ENCODE assay signal across 15 cellular contexts in genomic region chr11:75141166-75141565, GRCh38. TPM values are rescaled to one million over a fixed set of nuclear protein-coding genes. Genes with fewer than 3 reads are reported as not detected.
DNase-seq lines count a peak whose midpoint lies in the region; ATAC-seq and TF ChIP-seq lines count a peak whose summit lies in the region.
"Had no signal": no experiment of that assay in that cellular context is flagged by ENCODE, and none has a peak within 500 bp of the region (broad histone marks: within the 10 kb centered on the region; RNA-seq: fewer than 3 reads in every experiment).

No MANE protein-coding gene starts in this region.

- no peak overlapping the region for H3K4me3 ChIP-seq in GM23338
- no peak overlapping the region for H3K4me3 ChIP-seq in CD8-positive, alpha-beta T cell (ENCODE audit: low read depth, low read length)

- peaks cover 34% of the 10 kb centered on the region for H3K27me3 Mint-ChIP-seq in activated CD8-positive, alpha-beta memory T cell treated with anti-CD3 and anti-CD28 coated beads, Interleukin-2, amount 10 ng/mL, durations not matched to agents 7 days and 5 days
- H3K27me3 Mint-ChIP-seq in GM23338 (ENCODE audit: insufficient read depth, low read depth, poor library complexity), result peaks cover 25% of the 10 kb centered on the region
- peaks cover 2% of the 10 kb centered on the region for H3K27me3 Mint-ChIP-seq in activated T-helper 17 cell treated with anti-CD3 and anti-CD28 coated beads, Interleukin-2, amount 50 U/mL, for 72 hours
- H3K27me3 Mint-ChIP-seq in naive thymus-derived CD8-positive, alpha-beta T cell, result peaks cover 4 to 18% (median 8%) of the 10 kb centered on the region in 5 donors
- peaks cover 1% of the 10 kb centered on the region for H3K27me3 Mint-ChIP-seq in CD8-positive, alpha-beta T cell (ENCODE audit: low read depth)

- H3K27ac ChIP-seq in GM23338 (ENCODE audit: low read depth), result no peak overlapping the region
- H3K27ac ChIP-seq in CD8-positive, alpha-beta T cell (ENCODE audit: low read depth, low read length), result no peak overlapping the region

- H3K27ac Mint-ChIP-seq in activated CD8-positive, alpha-beta memory T cell treated with anti-CD3 and anti-CD28 coated beads, Interleukin-2, amount 10 ng/mL, durations not matched to agents 7 days and 5 days, result no peak overlapping the region
- H3K27ac Mint-ChIP-seq in GM23338, result no peak overlapping the region
- H3K27ac Mint-ChIP-seq in activated T-helper 17 cell treated with anti-CD3 and anti-CD28 coated beads, Interleukin-2, amount 50 U/mL, for 72 hours, result peak overlapping the region; percentile 24
- H3K27ac Mint-ChIP-seq in naive thymus-derived CD8-positive, alpha-beta T cell, result peak overlapping the region in 8 of 10 donors; percentile 61 to 85 (median 72)
- no peak overlapping the region for H3K27ac Mint-ChIP-seq in CD8-positive, alpha-beta T cell
- H3K27ac Mint-ChIP-seq: H9 had no signal

- H3K9me3 Mint-ChIP-seq in activated CD8-positive, alpha-beta memory T cell treated with anti-CD3 and anti-CD28 coated beads, Interleukin-2, amount 10 ng/mL, durations not matched to agents 7 days and 5 days (ENCODE audit: low read depth), result no peaks in the 10 kb centered on the region
- no peaks in the 10 kb centered on the region; the same call in 2 of the 3 replicates for H3K9me3 Mint-ChIP-seq in GM23338
- no peaks in the 10 kb centered on the region for H3K9me3 Mint-ChIP-seq in activated T-helper 17 cell treated with anti-CD3 and anti-CD28 coated beads, Interleukin-2, amount 50 U/mL, for 72 hours
- H3K9me3 Mint-ChIP-seq in naive thymus-derived CD8-positive, alpha-beta T cell, result no peaks in the 10 kb centered on the region
- H3K9me3 Mint-ChIP-seq in CD8-positive, alpha-beta T cell, result no peaks in the 10 kb centered on the region
- H3K9me3 Mint-ChIP-seq: H9 had no signal

- no peaks in the 10 kb centered on the region for H3K9me2 ChIP-seq in GM23338 (ENCODE audit: insufficient read depth)
- H3K9me2 ChIP-seq: SK-N-SH had no signal

- no peaks in the 10 kb centered on the region; the same call in 1 of the 2 replicates for H3K4me1 ChIP-seq in GM23338 (ENCODE audit: insufficient read depth)
- peaks cover 30% of the 10 kb centered on the region for H3K4me1 ChIP-seq in CD8-positive, alpha-beta T cell (ENCODE audit: insufficient read depth, low read length)

- CTCF ChIA-PET in activated CD8-positive, alpha-beta memory T cell treated with anti-CD3 and anti-CD28 coated beads, Interleukin-2, amount 10 ng/mL, durations not matched to agents 7 days and 5 days (lab: Charles Lee), result interaction anchor here (0.5 to 14.5 kb wide), 50 partner anchors 9 to 648 kb away, joined by 3 to 572 read pairs (median 5); partner anchors contain the start of genes NEU3, SLCO2B1 and TPBGL
- CTCF ChIA-PET in CD8-positive, alpha-beta T cell (lab: Charles Lee), result interaction anchor here (0.6 to 16.7 kb wide), 44 partner anchors 8 to 409 kb away, joined by 3 to 625 read pairs (median 7); partner anchors contain the start of genes SLCO2B1 and TPBGL

- H3K9me3 ChIP-seq in CD8-positive, alpha-beta T cell (ENCODE audit: low read length), result no peaks in the 10 kb centered on the region
- H3K9me3 ChIP-seq: SK-N-SH had no signal

- 0 out of 2 replicates have a peak overlapping the region, but pooled peaks have one; percentile 52 for H2AFZ ChIP-seq in GM23338

- no peak for ATAC-seq in activated CD8-positive, alpha-beta memory T cell treated with anti-CD3 and anti-CD28 coated beads, Interleukin-2, amount 10 ng/mL, durations not matched to agents 7 days and 5 days
- ATAC-seq in GM23338 (no peak), GM19328 (IDR thresholded peaks at IDR 0.05; ENCODE audit: unreplicated experiment) (no peak)
- no peak for ATAC-seq in activated T-helper 17 cell treated with anti-CD3 and anti-CD28 coated beads, Interleukin-2, amount 50 U/mL, for 72 hours (replicated peaks)
- no peak for ATAC-seq in naive thymus-derived CD8-positive, alpha-beta T cell
- ATAC-seq in stimulated activated naive CD8-positive, alpha-beta T cell treated with anti-CD3 and anti-CD28 coated beads, Interleukin-15, Interleukin-2, amounts not matched to agents 100 U/mL and 50 U/mL, for 24 hours, result no peak
- ATAC-seq in CD8-positive, alpha-beta T cell, result no peak

- no peaks in the 10 kb centered on the region for H3K36me3 Mint-ChIP-seq in activated CD8-positive, alpha-beta memory T cell treated with anti-CD3 and anti-CD28 coated beads, Interleukin-2, amount 10 ng/mL, durations not matched to agents 7 days and 5 days
- H3K36me3 Mint-ChIP-seq in GM23338 (ENCODE audit: low read depth), result no peaks in the 10 kb centered on the region
- no peaks in the 10 kb centered on the region for H3K36me3 Mint-ChIP-seq in activated T-helper 17 cell treated with anti-CD3 and anti-CD28 coated beads, Interleukin-2, amount 50 U/mL, for 72 hours (ENCODE audit: low read depth)
- no peaks in the 10 kb centered on the region for H3K36me3 Mint-ChIP-seq in naive thymus-derived CD8-positive, alpha-beta T cell
- H3K36me3 Mint-ChIP-seq in CD8-positive, alpha-beta T cell, result no peaks in the 10 kb centered on the region

- intact Hi-C loops in CD8-positive, alpha-beta T cell (cut with DNase I, micrococcal nuclease), result loop anchor here (2.0 to 5.0 kb wide), 5 partner anchors 100 to 391 kb away; partner anchors contain the start of gene TPBGL (in 1 of the 2)

- peak; percentile 21 for DNase-seq in activated CD8-positive, alpha-beta memory T cell treated with anti-CD3 and anti-CD28 coated beads, Interleukin-2, amount 10 ng/mL, durations not matched to agents 7 days and 5 days
- DNase-seq in activated CD8-positive, alpha-beta memory T cell treated with anti-CD3 and anti-CD28 coated beads, Interleukin-2, amount 50 U/mL, for 4 hours, result no peak
- DNase-seq in GM23338 (ENCODE audit: low spot score), result no peak
- DNase-seq in naive thymus-derived CD8-positive, alpha-beta T cell, result no peak
- no peak for DNase-seq in stimulated activated naive CD8-positive, alpha-beta T cell treated with anti-CD3 and anti-CD28 coated beads, Interleukin-15, Interleukin-2, amounts not matched to agents 100 U/mL and 50 U/mL, for 24 hours
- no peak for DNase-seq in CD8-positive, alpha-beta T cell
- DNase-seq: COR-L47, NCI-H1436 treated with DMSO at 0.1 percent for 48 hours, NCI-H2029 treated with DMSO at 0.1 percent for 48 hours, NCI-H510A had no signal

- H4K20me1 ChIP-seq in GM23338 (replicated peaks; ENCODE audit: insufficient read depth), result no peaks in the 10 kb centered on the region

- no peaks in the 10 kb centered on the region for H3K36me3 ChIP-seq in GM23338 (ENCODE audit: insufficient read depth)
- no peaks in the 10 kb centered on the region for H3K36me3 ChIP-seq in CD8-positive, alpha-beta T cell (ENCODE audit: insufficient read depth, low read length)

- no peak overlapping the region for H3K4me3 Mint-ChIP-seq in activated CD8-positive, alpha-beta memory T cell treated with anti-CD3 and anti-CD28 coated beads, Interleukin-2, amount 10 ng/mL, durations not matched to agents 7 days and 5 days
- H3K4me3 Mint-ChIP-seq in GM23338, result no peak overlapping the region
- no peak overlapping the region for H3K4me3 Mint-ChIP-seq in activated T-helper 17 cell treated with anti-CD3 and anti-CD28 coated beads, Interleukin-2, amount 50 U/mL, for 72 hours
- H3K4me3 Mint-ChIP-seq in naive thymus-derived CD8-positive, alpha-beta T cell, result peak overlapping the region in 1 of 10 donors; percentile 31
- no peak overlapping the region for H3K4me3 Mint-ChIP-seq in CD8-positive, alpha-beta T cell
- H3K4me3 Mint-ChIP-seq: H9 had no signal

- H3K27me3 ChIP-seq in GM23338 (ENCODE audit: insufficient read depth), result no peaks in the 10 kb centered on the region
- H3K27me3 ChIP-seq in CD8-positive, alpha-beta T cell (ENCODE audit: insufficient read depth, low read length), result no peaks in the 10 kb centered on the region

- no peak overlapping the region for H3K4me2 ChIP-seq in GM23338
- H3K4me2 ChIP-seq: SK-N-SH had no signal

- no peaks in the 10 kb centered on the region for H3F3A ChIP-seq in GM23338 (replicated peaks; ENCODE audit: low read depth)

- peaks cover 49% of the 10 kb centered on the region for H3K4me1 Mint-ChIP-seq in activated CD8-positive, alpha-beta memory T cell treated with anti-CD3 and anti-CD28 coated beads, Interleukin-2, amount 10 ng/mL, durations not matched to agents 7 days and 5 days
- peaks cover 7% of the 10 kb centered on the region for H3K4me1 Mint-ChIP-seq in GM23338
- peaks cover 22% of the 10 kb centered on the region for H3K4me1 Mint-ChIP-seq in activated T-helper 17 cell treated with anti-CD3 and anti-CD28 coated beads, Interleukin-2, amount 50 U/mL, for 72 hours
- H3K4me1 Mint-ChIP-seq in naive thymus-derived CD8-positive, alpha-beta T cell, result peaks cover 29 to 47% (median 42%) of the 10 kb centered on the region in 4 donors
- H3K4me1 Mint-ChIP-seq in CD8-positive, alpha-beta T cell (ENCODE audit: low read depth), result peaks cover 36% of the 10 kb centered on the region

- no peak for TF ChIP-seq CTCF in GM23338 (conservative IDR thresholded peaks at IDR 0.05; ENCODE audit: low read depth in 2 of 2)
- no peak for TF ChIP-seq CTCF in CD8-positive, alpha-beta T cell (IDR thresholded peaks at IDR 0.05)

- POLR2A ChIA-PET in naive thymus-derived CD8-positive, alpha-beta T cell (lab: Charles Lee), result interaction anchor here (0.8 to 2.5 kb wide), 10 partner anchors 63 to 153 kb away, joined by 3 to 14 read pairs (median 4); partner anchors contain the start of gene NEU3
- POLR2A ChIA-PET in CD8-positive, alpha-beta T cell (lab: Charles Lee), result interaction anchor here (0.8 to 3.0 kb wide), 6 partner anchors 14 to 139 kb away, joined by 3 to 14 read pairs (median 5); partner anchors contain the start of gene TPBGL

- no peaks in the 10 kb centered on the region for H3K79me2 ChIP-seq in GM23338 (replicated peaks; ENCODE audit: insufficient read depth)

TF ChIP-seq in GM23338, 12 proteins besides CTCF, POLR2A, EP300 and RAD21 (continues in another document):
- TF ChIP-seq JUNB (IDR thresholded peaks at IDR 0.05; ENCODE audit: unreplicated experiment), result no peak

RNA-seq across cellular contexts. Expression of gene SLCO2B1, which starts 9.7 kb away (rescaled TPM):
- not detected for total RNA-seq in activated CD8-positive, alpha-beta memory T cell treated with anti-CD3 and anti-CD28 coated beads, Interleukin-2, amount 10 ng/mL, durations not matched to agents 7 days and 5 days
- total RNA-seq in GM23338 (2014; rRNA removed; shearing (Covaris generic)), result not detected in 2 replicates
- 0.03 TPM in 1 of 2 replicates, not detected in the other for polyA plus RNA-seq in GM23338 (2016; fragmentation: Nextera tagmentation; extraction: Ambion mirVana)
- total RNA-seq in activated T-helper 17 cell treated with anti-CD3 and anti-CD28 coated beads, Interleukin-2, amount 50 U/mL, for 72 hours, result 1 to 10 TPM in 1 of 2 donors, under 1 TPM in 1; 0.26 to 2.2 TPM
- total RNA-seq in naive thymus-derived CD8-positive, alpha-beta T cell, result 1 to 10 TPM in 1 of 2 experiments, under 1 TPM in 1; 0.99 to 2.3 TPM
- polyA plus RNA-seq in naive thymus-derived CD8-positive, alpha-beta T cell, result not detected
- not detected for total RNA-seq in CD8-positive, alpha-beta T cell
- total RNA-seq: H9, HT1080 had no signal

RNA-seq across cellular contexts. Expression of gene OR2AT4, which starts 44.5 kb away (rescaled TPM):
- not detected for total RNA-seq in activated CD8-positive, alpha-beta memory T cell treated with anti-CD3 and anti-CD28 coated beads, Interleukin-2, amount 10 ng/mL, durations not matched to agents 7 days and 5 days
- total RNA-seq in GM23338 (2014; rRNA removed; shearing (Covaris generic)), result not detected in 2 replicates
- polyA plus RNA-seq in GM23338 (2016; fragmentation: Nextera tagmentation; extraction: Ambion mirVana), result not detected in 2 replicates
- total RNA-seq in activated T-helper 17 cell treated with anti-CD3 and anti-CD28 coated beads, Interleukin-2, amount 50 U/mL, for 72 hours, result not detected
- total RNA-seq in naive thymus-derived CD8-positive, alpha-beta T cell, result not detected
- not detected for polyA plus RNA-seq in naive thymus-derived CD8-positive, alpha-beta T cell
- not detected for total RNA-seq in CD8-positive, alpha-beta T cell
- total RNA-seq: H9, HT1080 had no signal
- polyA plus RNA-seq: SK-N-SH had no signal

Comparison
In these comparisons a context has a peak if more than half of its experiments do, and no peak if none do; other contexts are left out.
1. H3K27ac Mint-ChIP-seq: peak in activated T-helper 17 cell treated with anti-CD3 and anti-CD28 coated beads, Interleukin-2, amount 50 U/mL, for 72 hours (single experiment) and naive thymus-derived CD8-positive, alpha-beta T cell (8 of 10); none in activated CD8-positive, alpha-beta memory T cell treated with anti-CD3 and anti-CD28 coated beads, Interleukin-2, amount 10 ng/mL, durations not matched to agents 7 days and 5 days (single experiment), GM23338 (single experiment) and CD8-positive, alpha-beta T cell (single experiment).